ENCODE assay signal across 33 cellular contexts in genomic region chr1:238023137-238023536, GRCh38.
"Had no signal": no experiment of that assay in that cellular context is flagged by ENCODE, and none has a peak within 500 bp of the region (broad histone marks: within the 10 kb centered on the region; RNA-seq: fewer than 3 reads in every experiment).

No MANE protein-coding gene starts in this region.

- H3K4me3 ChIP-seq: MG63 had no signal

- H3K36me3 ChIP-seq: MG63 had no signal

- H3K9me3 ChIP-seq: MG63 had no signal

- H3K27me3 ChIP-seq: MG63 had no signal

- DNase-seq: Karpas-422, MG63, MM.1S, NCI-H1048, NCI-H1092, NCI-H1092 treated with DMSO at 0.1 percent for 48 hours, NCI-H1105, NCI-H1105 treated with DMSO at 0.1 percent for 48 hours, NCI-H1417, NCI-H1417 treated with DMSO at 0.1 percent for 48 hours, NCI-H1436, NCI-H1436 treated with DMSO at 0.1 percent for 48 hours, NCI-H146, NCI-H1694, NCI-H1694 treated with DMSO at 0.1 percent for 48 hours, NCI-H187, NCI-H187 treated with DMSO at 0.1 percent for 48 hours, NCI-H1930, NCI-H2029, NCI-H2029 treated with DMSO at 0.1 percent for 48 hours, NCI-H2081, NCI-H2081 treated with DMSO at 0.1 percent for 48 hours, NCI-H2107, NCI-H2171, NCI-H2171 treated with DMSO at 0.1 percent for 48 hours, NCI-H2227 treated with DMSO at 0.1 percent for 48 hours, NCI-H226, NCI-H345, NCI-H446, NCI-H446 treated with DMSO at 0.1 percent for 48 hours, NCI-H510A, NCI-H510A treated with DMSO at 0.1 percent for 48 hours, NCI-H524 had no signal
